ENCODE assay signal across 22 cellular contexts in the genomic region with DNA sequence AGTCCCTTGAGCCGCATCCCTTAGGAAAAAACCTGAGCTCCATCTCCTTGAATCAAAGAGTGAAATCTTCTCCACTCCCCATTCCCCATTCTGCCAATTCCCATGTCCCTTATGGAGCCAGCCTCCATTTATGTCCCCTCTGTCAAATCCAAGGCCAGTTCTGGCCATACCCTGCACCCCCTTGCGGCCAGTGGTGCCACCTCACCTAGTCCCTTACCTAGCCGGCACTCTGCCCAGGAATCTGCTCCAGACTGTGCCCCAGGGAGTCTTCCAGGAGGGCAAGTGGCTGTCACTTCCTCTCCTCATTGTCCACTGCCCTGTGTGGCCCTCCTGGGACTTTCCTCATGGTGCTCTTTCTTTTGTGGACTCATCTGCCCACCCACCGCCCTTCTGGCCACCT.
DNase-seq lines count a peak whose midpoint lies in the region; ATAC-seq and TF ChIP-seq lines count a peak whose summit lies in the region.
"Had no signal": no experiment of that assay in that cellular context is flagged by ENCODE, and none has a peak within 500 bp of the region (broad histone marks: within the 10 kb centered on the region; RNA-seq: fewer than 3 reads in every experiment).

No MANE protein-coding gene starts in this region.

- no peaks in the 10 kb centered on the region for H3K79me2 ChIP-seq in SU-DHL-6 (ENCODE audit: insufficient read depth, low read length)
- H3K79me2 ChIP-seq: parathyroid adenoma had no signal

- no peak for ATAC-seq in stimulated activated naive CD8-positive, alpha-beta T cell treated with anti-CD3 and anti-CD28 coated beads, Interleukin-15, Interleukin-2, amounts not matched to agents 100 U/mL and 50 U/mL, for 24 hours
- ATAC-seq in GM18498 (IDR thresholded peaks at IDR 0.05; ENCODE audit: unreplicated experiment), result no peak
- ATAC-seq: activated CD4-positive, alpha-beta T cell treated with anti-CD3 and anti-CD28 coated beads for 36 hours had no signal

- H3K4me2 ChIP-seq in SU-DHL-6 (ENCODE audit: low read depth, low read length, poor library complexity, severe bottlenecking), result no peak overlapping the region

- TF ChIP-seq CTCF in 22Rv1 (IDR thresholded peaks at IDR 0.05), result peak; percentile 62
- TF ChIP-seq CTCF in SU-DHL-6 (IDR thresholded peaks at IDR 0.05; ENCODE audit: insufficient read depth, low read length, poor library complexity, severe bottlenecking), result peak; percentile 34

- H3F3A ChIP-seq in SU-DHL-6 (ENCODE audit: insufficient read depth), result no peaks in the 10 kb centered on the region

- DNase-seq in ELR (ENCODE audit: low read depth) (peak; percentile 16), HuH-7 (ENCODE audit: low spot score) (peak; percentile 21), NCI-H774 (lab: John Stamatoyannopoulos, UW) (no peak), inferior parietal cortex (ENCODE audit: extremely low spot score) (no peak)
- DNase-seq in stimulated activated naive CD8-positive, alpha-beta T cell treated with anti-CD3 and anti-CD28 coated beads, Interleukin-15, Interleukin-2, amounts not matched to agents 100 U/mL and 50 U/mL, for 24 hours, result no peak
- DNase-seq: activated CD4-positive, alpha-beta T cell treated with anti-CD3 and anti-CD28 coated beads for 36 hours; activated naive CD4-positive, alpha-beta T cell treated with anti-CD3 and anti-CD28 coated beads, Interleukin-2, amount 50 U/mL, for 16 hours; cortex of kidney; Kasumi-1; lower lobe of right lung; naive B cell; NCI-H187; stimulated activated CD4-positive, alpha-beta T cell treated with anti-CD3 and anti-CD28 coated beads, Interleukin-4, amount 100 ng/mL, for 24 hours; stimulated activated CD8-positive, alpha-beta memory T cell treated with anti-CD3 and anti-CD28 coated beads, Interleukin-4, amount 100 ng/mL, for 48 hours; T1000 had no signal

- H3K36me3 ChIP-seq in SU-DHL-6 (ENCODE audit: low read length), result no peaks in the 10 kb centered on the region
- H3K36me3 ChIP-seq: lower lobe of right lung, thoracic aorta had no signal

- no peaks in the 10 kb centered on the region for H4K20me1 ChIP-seq in SU-DHL-6 (ENCODE audit: low read depth, low read length)

- H3K27me3 ChIP-seq in SU-DHL-6 (ENCODE audit: low read length), result no peaks in the 10 kb centered on the region

- no peak overlapping the region for H3K4me3 ChIP-seq in SU-DHL-6 (ENCODE audit: insufficient read depth, low read length, poor library complexity, severe bottlenecking)
- H3K4me3 ChIP-seq: lower lobe of right lung, thoracic aorta had no signal

- no peaks in the 10 kb centered on the region for H3K9me3 ChIP-seq in SU-DHL-6 (ENCODE audit: insufficient read depth, low read length)
- H3K9me3 ChIP-seq: Caco-2, lower lobe of right lung, thoracic aorta had no signal

- H2AFZ ChIP-seq in SU-DHL-6 (ENCODE audit: low read depth, low read length, severe bottlenecking), result no peak overlapping the region
- H2AFZ ChIP-seq: parathyroid adenoma had no signal

- H3K9me2 ChIP-seq in SU-DHL-6 (replicated peaks; ENCODE audit: insufficient read depth, low read length), result no peaks in the 10 kb centered on the region

- H3K27ac ChIP-seq in 22Rv1 (no peak overlapping the region), SU-DHL-6 (ENCODE audit: low read depth, low read length) (no peak overlapping the region)
- H3K27ac ChIP-seq: epithelial cell of prostate, lower lobe of right lung, parathyroid adenoma, thoracic aorta had no signal

- no peak overlapping the region for H3K9ac ChIP-seq in SU-DHL-6 (ENCODE audit: low read length)
- H3K9ac ChIP-seq: parathyroid adenoma had no signal

Comparison
In these comparisons a context has a peak if more than half of its experiments do, and no peak if none do; other contexts are left out.
1. DNase-seq: peak in ELR (single experiment) and HuH-7 (single experiment); none in NCI-H774 (single experiment), stimulated activated naive CD8-positive, alpha-beta T cell treated with anti-CD3 and anti-CD28 coated beads, Interleukin-15, Interleukin-2, amounts not matched to agents 100 U/mL and 50 U/mL, for 24 hours (single experiment) and inferior parietal cortex (single experiment).